ENCODE assay signal across 8 cellular contexts in genomic region chr16:19884611-19885455, GRCh38. TPM values are rescaled to one million over a fixed set of nuclear protein-coding genes. Genes with fewer than 3 reads are reported as not detected.
DNase-seq lines count a peak whose midpoint lies in the region; ATAC-seq, FAIRE-seq and TF ChIP-seq lines count a peak whose summit lies in the region.

TSS of gene GPRC5B (minus strand) at chr16:19884848. CDS start at chr16:19872845, 12,003 bp downstream.

- TF ChIP-seq EP300 in K562 (IDR thresholded peaks at IDR 0.05; ENCODE audit: low read length) = no peak

- H3K4me1 Mint-ChIP-seq in HFFc6 (ENCODE audit: low read depth) = peaks cover 17% of the 10 kb centered on the region

- no peaks in the 10 kb centered on the region for H3K9me1 ChIP-seq in K562 (ENCODE audit: control insufficient read depth, insufficient read depth, low read length)

- no peaks in the 10 kb centered on the region for H3K79me2 ChIP-seq in K562 (ENCODE audit: control insufficient read depth, insufficient read depth, low read length)

- peak within 1 kb of the TSS; percentile 96 for H2AFZ ChIP-seq in K562 (ENCODE audit: low read depth, low read length)

- no peaks in the 10 kb centered on the region for H3K9me3 Mint-ChIP-seq in HFFc6

- H3K4me1 ChIP-seq in K562 (replicated peaks in 1 of 2; ENCODE audit: control insufficient read depth in 2 of 2, insufficient read depth in 2 of 2, low read length in 2 of 2) (peaks cover 3 to 25% of the 10 kb centered on the region in 2 experiments; a peak in 3 of 5 replicates), iPS-15b (ENCODE audit: control insufficient read depth, insufficient read depth, low read length) (peaks cover 7% of the 10 kb centered on the region)

- DNase-seq in AG09319 (ENCODE audit: extremely low read depth, low read depth) (no peak), HFFc6 (no peak), T-helper 2 cell (peak in 4 of 5 experiments; percentile 31 to 41 (median 34)), K562 (ENCODE audit: extremely low read depth in 1 of 4, low spot score in 3 of 4) (peak; percentile 62 to 92 (median 86)), retinal pigment epithelial cell (ENCODE audit: low read depth) (no peak), OCI-M2 (lab: John Stamatoyannopoulos, UW; ENCODE audit: unreplicated experiment) (no peak), kidney glomerular epithelial cell (lab: John Stamatoyannopoulos, UW) (no peak)

- ATAC-seq in K562 = peak; percentile 85

- peak within 1 kb of the TSS; percentile 70 for H3K4me2 ChIP-seq in K562 (ENCODE audit: insufficient read depth, low read length)

- intact Hi-C loops in K562 (cut with micrococcal nuclease) = loop anchor here (5.0 to 10.0 kb wide), 2 partner anchors 163 to 500 kb away; no protein-coding TSS in a partner anchor

- H3K9ac ChIP-seq in K562 (ENCODE audit: insufficient read depth in 1 of 2, low read depth in 2 of 2, low read length in 2 of 2) (peak within 1 kb of the TSS in 1 of 2 experiments; percentile 83; a peak in 3 of 4 replicates), iPS-15b (ENCODE audit: low read depth, low read length) (peak within 1 kb of the TSS; percentile 74)

- H3K9me3 ChIP-seq in K562 (replicated peaks; ENCODE audit: control insufficient read depth, insufficient read depth, low read depth, low read length) = no peaks in the 10 kb centered on the region
- H3K9me3 ChIP-seq in iPS-15b (ENCODE audit: control insufficient read depth, insufficient read depth, low read length) = no peaks in the 10 kb centered on the region

- no peak for FAIRE-seq in K562 (lab: Jason Lieb, UNC)

- H3K4me3 Mint-ChIP-seq in HFFc6 = peak within 1 kb of the TSS; percentile 78

- H3K36me3 ChIP-seq in K562 (ENCODE audit: control insufficient read depth, insufficient read depth, low read length) = no peaks in the 10 kb centered on the region
- H3K36me3 ChIP-seq in iPS-15b (ENCODE audit: control insufficient read depth, insufficient read depth, low read length) = peaks cover 8% of the 10 kb centered on the region

- peaks cover 29% of the 10 kb centered on the region for H3K27me3 Mint-ChIP-seq in HFFc6 (ENCODE audit: insufficient read depth)

- H3K27me3 ChIP-seq in K562 (ENCODE audit: control insufficient read depth in 2 of 2, insufficient read depth in 2 of 2, low read length in 2 of 2) (peaks cover 0 to 24% of the 10 kb centered on the region in 2 experiments; a peak in 3 of 5 replicates), iPS-15b (ENCODE audit: control insufficient read depth, insufficient read depth, low read length) (peaks cover 15% of the 10 kb centered on the region)

- H3K27ac Mint-ChIP-seq in HFFc6 = no peak within 1 kb of the TSS

- peak; percentile 13 for TF ChIP-seq CTCF in AG09319 (IDR thresholded peaks at IDR 0.05; ENCODE audit: low read depth, low read length)
- TF ChIP-seq CTCF in HFFc6 (IDR thresholded peaks at IDR 0.05) = no peak
- peak in 2 of 3 experiments; percentile 31 to 46; a peak in 3 of 6 replicates for TF ChIP-seq CTCF in K562 (IDR thresholded peaks at IDR 0.05 in 2 of 3, conservative IDR thresholded peaks at IDR 0.05 in 1 of 3; ENCODE audit: insufficient read depth in 2 of 3, low read depth in 1 of 3, low read length in 3 of 3)
- TF ChIP-seq CTCF in retinal pigment epithelial cell (conservative IDR thresholded peaks at IDR 0.05; ENCODE audit: low read depth, low read length) = no peak

- TF ChIP-seq POLR2A in K562 (conservative IDR thresholded peaks at IDR 0.05) = no peak

- no TSS peak for BruUV-seq in K562 (replicated peaks; lab: Mats Ljungman, UMichigan)

- POLR2A ChIA-PET in K562 (lab: Yijun Ruan, JAX) = no interaction called here

- no peak within 1 kb of the TSS for H3K27ac ChIP-seq in K562 (ENCODE audit: extremely low read depth, low read depth, low read length)

- CTCF ChIA-PET in K562 (lab: Yijun Ruan, JAX; ENCODE audit: low intra/inter-chr PET ratio) = interaction anchor here (0.6 to 5.0 kb wide), 3 partner anchors 284 to 302 kb away, joined by 3 to 101 read pairs (median 3); no protein-coding TSS in a partner anchor

- in situ Hi-C loops in K562 (cut with MboI) = loop anchor here (5.0 to 25.0 kb wide), 2 partner anchors 283 to 498 kb away; no protein-coding TSS in a partner anchor

- H3K4me3 ChIP-seq in K562 (peak within 1 kb of the TSS; percentile 43), iPS-15b (ENCODE audit: low read depth, low read length) (peak within 1 kb of the TSS; percentile 84), retinal pigment epithelial cell (ENCODE audit: low read length) (peak within 1 kb of the TSS; percentile 66)

- H3K36me3 Mint-ChIP-seq in HFFc6 (ENCODE audit: low read depth) = no peaks in the 10 kb centered on the region

- H4K20me1 ChIP-seq in K562 (replicated peaks; ENCODE audit: control insufficient read depth, insufficient read depth, low read length) = no peaks in the 10 kb centered on the region

- 21% methylated on average over 45 of the region's 85 CpGs for WGBS in K562 (ENCODE audit: insufficient coverage, low coverage, missing lambda C conversion rate)

- peak; percentile 7 to 34; a peak in 2 of 4 replicates for TF ChIP-seq RAD21 in K562 (CRISPR knock-in tag; conservative IDR thresholded peaks at IDR 0.05 in 1 of 2, IDR thresholded peaks at IDR 0.05 in 1 of 2)

TF ChIP-seq in K562, 482 proteins besides CTCF, POLR2A, EP300 and RAD21 (continues in another document):
- no peak for TF ChIP-seq ZBTB8A (IDR thresholded peaks at IDR 0.05; ENCODE audit: partially characterized antibody)
- no peak for TF ChIP-seq FOS (IDR thresholded peaks at IDR 0.05; ENCODE audit: extremely low read depth, insufficient read length)
- TF ChIP-seq CTCFL (IDR thresholded peaks at IDR 0.05; ENCODE audit: borderline replicate concordance, insufficient read depth, low read depth, low read length, poor library complexity, severe bottlenecking) = peak; percentile 42
- TF ChIP-seq, protein P1, sequence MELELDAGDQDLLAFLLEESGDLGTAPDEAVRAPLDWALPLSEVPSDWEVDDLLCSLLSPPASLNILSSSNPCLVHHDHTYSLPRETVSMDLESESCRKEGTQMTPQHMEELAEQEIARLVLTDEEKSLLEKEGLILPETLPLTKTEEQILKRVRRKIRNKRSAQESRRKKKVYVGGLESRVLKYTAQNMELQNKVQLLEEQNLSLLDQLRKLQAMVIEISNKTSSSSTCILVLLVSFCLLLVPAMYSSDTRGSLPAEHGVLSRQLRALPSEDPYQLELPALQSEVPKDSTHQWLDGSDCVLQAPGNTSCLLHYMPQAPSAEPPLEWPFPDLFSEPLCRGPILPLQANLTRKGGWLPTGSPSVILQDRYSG (tag; conservative IDR thresholded peaks at IDR 0.05; ENCODE audit: low read depth) = no peak
- no peak for TF ChIP-seq BCOR (IDR thresholded peaks at IDR 0.05)
- TF ChIP-seq E2F1 (CRISPR knock-in tag; IDR thresholded peaks at IDR 0.05) = no peak
- no peak for TF ChIP-seq ZNF780A (CRISPR knock-in tag; IDR thresholded peaks at IDR 0.05)
- no peak for TF ChIP-seq NR4A1 (CRISPR knock-in tag; IDR thresholded peaks at IDR 0.05)
- TF ChIP-seq NR4A1 (tag; IDR thresholded peaks at IDR 0.05) = no peak
- TF ChIP-seq HCFC1 (IDR thresholded peaks at IDR 0.05; ENCODE audit: low read depth, low read length) = no peak
- TF ChIP-seq TAL1 (IDR thresholded peaks at IDR 0.05) = no peak
- no peak for TF ChIP-seq ZNF134 (CRISPR knock-in tag; conservative IDR thresholded peaks at IDR 0.05)
- no peak for TF ChIP-seq ZNF764 (CRISPR knock-in tag; IDR thresholded peaks at IDR 0.05; ENCODE audit: low read depth)
- no peak for TF ChIP-seq LARP7 (IDR thresholded peaks at IDR 0.05)

RNA-seq across cellular contexts. Expression of gene GPRC5B, which starts in this region (rescaled TPM):
- total RNA-seq in HFFc6 (2021; fragmentation: NEBNext Ultra II Directional; extraction: Animal tissue kit (Norgen Biotek cat#: 25700)) = under 1 TPM; 0.14 to 0.48 (median 0.29) TPM
- 4.4 and 10.7 TPM in 2 replicates for total RNA-seq in K562 (2011; cell fraction: chromatin; rRNA removed; ENCODE audit: low replicate concordance)
- total RNA-seq in K562 (2011; cell fraction: nucleolus; rRNA removed) = 5.5 and 7.8 TPM in 2 replicates
- total RNA-seq in K562 (2011; cell fraction: nucleoplasm; rRNA removed) = 7.6 and 12.2 TPM in 2 replicates
- 0.68 and 0.94 TPM in 2 replicates for total RNA-seq in K562 (2014; rRNA removed)
- total RNA-seq in K562 (2014; rRNA removed; fragmentation: Illumina TruSeq; extraction: Trizol) = 1.1 and 1.2 TPM in 2 replicates
- total RNA-seq in K562 (2015; rRNA removed; fragmentation: Illumina TruSeq; extraction: Trizol) = 0.57 and 0.65 TPM in 2 replicates
- total RNA-seq in K562 (2021) = 2.3 and 3.3 TPM in 2 replicates
- 3.9 and 5.5 TPM in 2 replicates for polyA plus RNA-seq in K562 (2011; rRNA removed)
- polyA plus RNA-seq in K562 (2011; cell fraction: cytosol; rRNA removed) = 3.9 and 11.0 TPM in 2 replicates
- 5.5 and 6.6 TPM in 2 replicates for polyA plus RNA-seq in K562 (2011; cell fraction: nucleus; rRNA removed)
- 2.0 and 2.3 TPM in 2 replicates for polyA plus RNA-seq in K562 (2012)
- polyA plus RNA-seq in K562 (2014; fragmentation: Illumina TruSeq; extraction: Trizol) = 2.6 and 3.3 TPM in 2 replicates
- 1 to 10 TPM; 1.1 to 1.3 TPM for polyA plus RNA-seq in K562 (2014; fragmentation: Nextera tagmentation; extraction: Ambion mirVana)
- polyA plus RNA-seq in K562 (2014; rRNA removed) = 2.1 and 3.3 TPM in 2 replicates
- polyA minus RNA-seq in K562 (2011; rRNA and poly(A)+ RNA removed) = 1.8 and 3.3 TPM in 2 replicates
- polyA minus RNA-seq in K562 (2011; cell fraction: cytosol; rRNA and poly(A)+ RNA removed) = 2.4 and 3.4 TPM in 2 replicates
- polyA minus RNA-seq in K562 (2011; cell fraction: nucleus; rRNA and poly(A)+ RNA removed) = 2.3 and 2.7 TPM in 2 replicates

Comparison
In these comparisons a context has a peak if more than half of its experiments do, and no peak if none do; other contexts are left out.
1. DNase-seq: peak in T-helper 2 cell (4 of 5) and K562 (4 of 4); none in AG09319 (single experiment), HFFc6 (single experiment), retinal pigment epithelial cell (single experiment), OCI-M2 (single experiment) and kidney glomerular epithelial cell (single experiment).
2. CTCF ChIP-seq: peak in AG09319 (single experiment) and K562 (2 of 3); none in HFFc6 (single experiment) and retinal pigment epithelial cell (single experiment).
3. Peak in every context shown above with its lines, with median percentiles within 50 percentile points of each other: H3K4me3 ChIP-seq.